1 cellular context compared by ENCODE assay signal in the genomic region with DNA sequence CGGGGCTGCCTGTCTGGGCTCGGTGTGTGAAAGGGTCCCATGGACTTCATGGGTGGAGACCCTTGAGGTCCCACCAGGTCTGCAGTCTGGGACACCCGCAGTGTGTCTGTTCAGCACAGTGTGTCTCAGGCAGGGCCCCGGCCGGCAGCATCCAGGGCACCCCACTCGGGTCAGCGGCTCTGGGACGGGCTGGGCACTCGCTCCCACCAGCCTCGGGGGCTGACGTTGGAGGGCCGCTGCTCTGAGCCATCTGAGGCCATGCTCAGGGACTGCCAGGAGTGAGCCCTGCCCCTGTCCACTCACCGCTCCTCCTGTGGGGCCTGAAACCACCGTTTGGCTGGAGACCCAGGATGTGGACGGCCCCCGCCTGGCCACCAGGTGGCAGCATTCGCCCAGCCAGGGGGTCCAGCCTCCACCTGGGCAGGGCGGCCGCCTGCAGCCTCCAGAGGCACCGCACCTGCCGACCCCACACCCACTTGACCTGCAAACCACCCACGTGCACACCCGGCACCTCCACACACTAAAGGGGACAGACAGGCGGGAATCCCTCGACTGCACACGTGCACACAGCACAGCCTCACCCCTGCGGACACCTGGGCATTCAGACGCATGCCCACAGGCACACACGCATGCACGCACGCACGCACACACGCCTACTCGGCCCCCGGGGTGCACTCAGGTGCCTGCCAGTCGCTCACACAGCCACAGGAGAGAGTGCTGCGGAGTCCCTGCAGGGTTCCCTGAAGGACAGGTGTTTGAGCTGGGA.
TF ChIP-seq lines count a peak whose summit lies in the region.

No MANE protein-coding gene starts in this region.

TF ChIP-seq in HepG2, 621 proteins besides CTCF, POLR2A, EP300 and RAD21 (continued from another document and continues in another):
- TF ChIP-seq, protein P1, sequence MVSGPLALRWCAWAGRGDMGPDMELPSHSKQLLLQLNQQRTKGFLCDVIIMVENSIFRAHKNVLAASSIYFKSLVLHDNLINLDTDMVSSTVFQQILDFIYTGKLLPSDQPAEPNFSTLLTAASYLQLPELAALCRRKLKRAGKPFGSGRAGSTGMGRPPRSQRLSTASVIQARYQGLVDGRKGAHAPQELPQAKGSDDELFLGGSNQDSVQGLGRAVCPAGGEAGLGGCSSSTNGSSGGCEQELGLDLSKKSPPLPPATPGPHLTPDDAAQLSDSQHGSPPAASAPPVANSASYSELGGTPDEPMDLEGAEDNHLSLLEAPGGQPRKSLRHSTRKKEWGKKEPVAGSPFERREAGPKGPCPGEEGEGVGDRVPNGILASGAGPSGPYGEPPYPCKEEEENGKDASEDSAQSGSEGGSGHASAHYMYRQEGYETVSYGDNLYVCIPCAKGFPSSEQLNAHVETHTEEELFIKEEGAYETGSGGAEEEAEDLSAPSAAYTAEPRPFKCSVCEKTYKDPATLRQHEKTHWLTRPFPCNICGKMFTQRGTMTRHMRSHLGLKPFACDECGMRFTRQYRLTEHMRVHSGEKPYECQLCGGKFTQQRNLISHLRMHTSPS (CRISPR knock-in tag; IDR thresholded peaks at IDR 0.05; ENCODE audit: low read depth), result peak; percentile 57; the same call in 1 of the 2 replicates
- TF ChIP-seq ZFP1 (CRISPR knock-in tag; IDR thresholded peaks at IDR 0.05) (no peak), ZNF788 (CRISPR knock-in tag; IDR thresholded peaks at IDR 0.05; ENCODE audit: borderline replicate concordance) (peak; percentile 52; the same call in 1 of the 2 replicates), NFATC3 (CRISPR knock-in tag; IDR thresholded peaks at IDR 0.05) (no peak), TCF12 (IDR thresholded peaks at IDR 0.05) (no peak), TCF12 (CRISPR knock-in tag; IDR thresholded peaks at IDR 0.05) (no peak), RXRA (CRISPR knock-in tag; IDR thresholded peaks at IDR 0.05) (peak; percentile 44; the same call in 1 of the 2 replicates), ELF3 (CRISPR knock-in tag; IDR thresholded peaks at IDR 0.05) (peak; percentile 44), MYNN (CRISPR knock-in tag; IDR thresholded peaks at IDR 0.05; ENCODE audit: low read depth) (no peak), FOXA3 (CRISPR knock-in tag; IDR thresholded peaks at IDR 0.05) (peak; percentile 36; the same call in 1 of the 2 replicates), CC2D1A (CRISPR knock-in tag; IDR thresholded peaks at IDR 0.05) (no peak), ZBTB42 (CRISPR knock-in tag; IDR thresholded peaks at IDR 0.05) (no peak), POLR2AphosphoS5 (IDR thresholded peaks at IDR 0.05; ENCODE audit: low read depth, low read length) (no peak), ZZZ3 (CRISPR knock-in tag; IDR thresholded peaks at IDR 0.05; ENCODE audit: borderline replicate concordance) (no peak), KAT8 (CRISPR knock-in tag; IDR thresholded peaks at IDR 0.05) (peak; percentile 61), ZNF546 (CRISPR knock-in tag; conservative IDR thresholded peaks at IDR 0.05) (peak; percentile 68; the same call in 1 of the 2 replicates), ZNF446 (CRISPR knock-in tag; IDR thresholded peaks at IDR 0.05) (no peak; the same call in 1 of the 2 replicates), ZFP41 (CRISPR knock-in tag; IDR thresholded peaks at IDR 0.05; ENCODE audit: borderline replicate concordance) (no peak), JDP2 (CRISPR knock-in tag; IDR thresholded peaks at IDR 0.05; ENCODE audit: borderline replicate concordance) (no peak), PPARG (CRISPR knock-in tag; conservative IDR thresholded peaks at IDR 0.05) (no peak), ZNF557 (CRISPR knock-in tag; IDR thresholded peaks at IDR 0.05) (0 out of 2 replicates have a peak, but pooled peaks have one; percentile 60), CHCHD3 (CRISPR knock-in tag; IDR thresholded peaks at IDR 0.05) (no peak), EHMT2 (IDR thresholded peaks at IDR 0.05; ENCODE audit: borderline replicate concordance, low read depth, low read length) (no peak), BHLHE40 (IDR thresholded peaks at IDR 0.05; ENCODE audit: low read length) (peak; percentile 71)
- TF ChIP-seq, protein P2, sequence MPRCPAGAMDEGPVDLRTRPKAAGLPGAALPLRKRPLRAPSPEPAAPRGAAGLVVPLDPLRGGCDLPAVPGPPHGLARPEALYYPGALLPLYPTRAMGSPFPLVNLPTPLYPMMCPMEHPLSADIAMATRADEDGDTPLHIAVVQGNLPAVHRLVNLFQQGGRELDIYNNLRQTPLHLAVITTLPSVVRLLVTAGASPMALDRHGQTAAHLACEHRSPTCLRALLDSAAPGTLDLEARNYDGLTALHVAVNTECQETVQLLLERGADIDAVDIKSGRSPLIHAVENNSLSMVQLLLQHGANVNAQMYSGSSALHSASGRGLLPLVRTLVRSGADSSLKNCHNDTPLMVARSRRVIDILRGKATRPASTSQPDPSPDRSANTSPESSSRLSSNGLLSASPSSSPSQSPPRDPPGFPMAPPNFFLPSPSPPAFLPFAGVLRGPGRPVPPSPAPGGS (CRISPR knock-in tag; IDR thresholded peaks at IDR 0.05), result no peak; the same call in 1 of the 2 replicates
- TF ChIP-seq, protein P3, sequence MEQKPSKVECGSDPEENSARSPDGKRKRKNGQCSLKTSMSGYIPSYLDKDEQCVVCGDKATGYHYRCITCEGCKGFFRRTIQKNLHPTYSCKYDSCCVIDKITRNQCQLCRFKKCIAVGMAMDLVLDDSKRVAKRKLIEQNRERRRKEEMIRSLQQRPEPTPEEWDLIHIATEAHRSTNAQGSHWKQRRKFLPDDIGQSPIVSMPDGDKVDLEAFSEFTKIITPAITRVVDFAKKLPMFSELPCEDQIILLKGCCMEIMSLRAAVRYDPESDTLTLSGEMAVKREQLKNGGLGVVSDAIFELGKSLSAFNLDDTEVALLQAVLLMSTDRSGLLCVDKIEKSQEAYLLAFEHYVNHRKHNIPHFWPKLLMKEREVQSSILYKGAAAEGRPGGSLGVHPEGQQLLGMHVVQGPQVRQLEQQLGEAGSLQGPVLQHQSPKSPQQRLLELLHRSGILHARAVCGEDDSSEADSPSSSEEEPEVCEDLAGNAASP (CRISPR knock-in tag; IDR thresholded peaks at IDR 0.05; ENCODE audit: borderline replicate concordance), result peak; percentile 69
- TF ChIP-seq, protein P4, sequence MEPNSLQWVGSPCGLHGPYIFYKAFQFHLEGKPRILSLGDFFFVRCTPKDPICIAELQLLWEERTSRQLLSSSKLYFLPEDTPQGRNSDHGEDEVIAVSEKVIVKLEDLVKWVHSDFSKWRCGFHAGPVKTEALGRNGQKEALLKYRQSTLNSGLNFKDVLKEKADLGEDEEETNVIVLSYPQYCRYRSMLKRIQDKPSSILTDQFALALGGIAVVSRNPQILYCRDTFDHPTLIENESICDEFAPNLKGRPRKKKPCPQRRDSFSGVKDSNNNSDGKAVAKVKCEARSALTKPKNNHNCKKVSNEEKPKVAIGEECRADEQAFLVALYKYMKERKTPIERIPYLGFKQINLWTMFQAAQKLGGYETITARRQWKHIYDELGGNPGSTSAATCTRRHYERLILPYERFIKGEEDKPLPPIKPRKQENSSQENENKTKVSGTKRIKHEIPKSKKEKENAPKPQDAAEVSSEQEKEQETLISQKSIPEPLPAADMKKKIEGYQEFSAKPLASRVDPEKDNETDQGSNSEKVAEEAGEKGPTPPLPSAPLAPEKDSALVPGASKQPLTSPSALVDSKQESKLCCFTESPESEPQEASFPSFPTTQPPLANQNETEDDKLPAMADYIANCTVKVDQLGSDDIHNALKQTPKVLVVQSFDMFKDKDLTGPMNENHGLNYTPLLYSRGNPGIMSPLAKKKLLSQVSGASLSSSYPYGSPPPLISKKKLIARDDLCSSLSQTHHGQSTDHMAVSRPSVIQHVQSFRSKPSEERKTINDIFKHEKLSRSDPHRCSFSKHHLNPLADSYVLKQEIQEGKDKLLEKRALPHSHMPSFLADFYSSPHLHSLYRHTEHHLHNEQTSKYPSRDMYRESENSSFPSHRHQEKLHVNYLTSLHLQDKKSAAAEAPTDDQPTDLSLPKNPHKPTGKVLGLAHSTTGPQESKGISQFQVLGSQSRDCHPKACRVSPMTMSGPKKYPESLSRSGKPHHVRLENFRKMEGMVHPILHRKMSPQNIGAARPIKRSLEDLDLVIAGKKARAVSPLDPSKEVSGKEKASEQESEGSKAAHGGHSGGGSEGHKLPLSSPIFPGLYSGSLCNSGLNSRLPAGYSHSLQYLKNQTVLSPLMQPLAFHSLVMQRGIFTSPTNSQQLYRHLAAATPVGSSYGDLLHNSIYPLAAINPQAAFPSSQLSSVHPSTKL (CRISPR knock-in tag; IDR thresholded peaks at IDR 0.05), result peak; percentile 29; the same call in 1 of the 2 replicates
- TF ChIP-seq, protein P5, sequence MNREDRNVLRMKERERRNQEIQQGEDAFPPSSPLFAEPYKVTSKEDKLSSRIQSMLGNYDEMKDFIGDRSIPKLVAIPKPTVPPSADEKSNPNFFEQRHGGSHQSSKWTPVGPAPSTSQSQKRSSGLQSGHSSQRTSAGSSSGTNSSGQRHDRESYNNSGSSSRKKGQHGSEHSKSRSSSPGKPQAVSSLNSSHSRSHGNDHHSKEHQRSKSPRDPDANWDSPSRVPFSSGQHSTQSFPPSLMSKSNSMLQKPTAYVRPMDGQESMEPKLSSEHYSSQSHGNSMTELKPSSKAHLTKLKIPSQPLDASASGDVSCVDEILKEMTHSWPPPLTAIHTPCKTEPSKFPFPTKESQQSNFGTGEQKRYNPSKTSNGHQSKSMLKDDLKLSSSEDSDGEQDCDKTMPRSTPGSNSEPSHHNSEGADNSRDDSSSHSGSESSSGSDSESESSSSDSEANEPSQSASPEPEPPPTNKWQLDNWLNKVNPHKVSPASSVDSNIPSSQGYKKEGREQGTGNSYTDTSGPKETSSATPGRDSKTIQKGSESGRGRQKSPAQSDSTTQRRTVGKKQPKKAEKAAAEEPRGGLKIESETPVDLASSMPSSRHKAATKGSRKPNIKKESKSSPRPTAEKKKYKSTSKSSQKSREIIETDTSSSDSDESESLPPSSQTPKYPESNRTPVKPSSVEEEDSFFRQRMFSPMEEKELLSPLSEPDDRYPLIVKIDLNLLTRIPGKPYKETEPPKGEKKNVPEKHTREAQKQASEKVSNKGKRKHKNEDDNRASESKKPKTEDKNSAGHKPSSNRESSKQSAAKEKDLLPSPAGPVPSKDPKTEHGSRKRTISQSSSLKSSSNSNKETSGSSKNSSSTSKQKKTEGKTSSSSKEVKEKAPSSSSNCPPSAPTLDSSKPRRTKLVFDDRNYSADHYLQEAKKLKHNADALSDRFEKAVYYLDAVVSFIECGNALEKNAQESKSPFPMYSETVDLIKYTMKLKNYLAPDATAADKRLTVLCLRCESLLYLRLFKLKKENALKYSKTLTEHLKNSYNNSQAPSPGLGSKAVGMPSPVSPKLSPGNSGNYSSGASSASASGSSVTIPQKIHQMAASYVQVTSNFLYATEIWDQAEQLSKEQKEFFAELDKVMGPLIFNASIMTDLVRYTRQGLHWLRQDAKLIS (CRISPR knock-in tag; IDR thresholded peaks at IDR 0.05), result no peak
- TF ChIP-seq, protein P6, sequence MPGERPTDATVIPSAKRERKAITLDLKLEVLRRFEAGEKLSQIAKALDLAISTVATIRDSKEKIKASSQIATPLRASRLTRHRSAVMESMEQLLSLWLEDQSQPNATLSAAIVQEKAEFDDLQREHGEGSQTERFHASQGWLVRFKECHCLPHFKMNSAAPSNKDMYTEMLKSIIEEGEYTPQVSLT (CRISPR knock-in tag; IDR thresholded peaks at IDR 0.05; ENCODE audit: borderline replicate concordance, low read depth), result no peak
- TF ChIP-seq, protein P7, sequence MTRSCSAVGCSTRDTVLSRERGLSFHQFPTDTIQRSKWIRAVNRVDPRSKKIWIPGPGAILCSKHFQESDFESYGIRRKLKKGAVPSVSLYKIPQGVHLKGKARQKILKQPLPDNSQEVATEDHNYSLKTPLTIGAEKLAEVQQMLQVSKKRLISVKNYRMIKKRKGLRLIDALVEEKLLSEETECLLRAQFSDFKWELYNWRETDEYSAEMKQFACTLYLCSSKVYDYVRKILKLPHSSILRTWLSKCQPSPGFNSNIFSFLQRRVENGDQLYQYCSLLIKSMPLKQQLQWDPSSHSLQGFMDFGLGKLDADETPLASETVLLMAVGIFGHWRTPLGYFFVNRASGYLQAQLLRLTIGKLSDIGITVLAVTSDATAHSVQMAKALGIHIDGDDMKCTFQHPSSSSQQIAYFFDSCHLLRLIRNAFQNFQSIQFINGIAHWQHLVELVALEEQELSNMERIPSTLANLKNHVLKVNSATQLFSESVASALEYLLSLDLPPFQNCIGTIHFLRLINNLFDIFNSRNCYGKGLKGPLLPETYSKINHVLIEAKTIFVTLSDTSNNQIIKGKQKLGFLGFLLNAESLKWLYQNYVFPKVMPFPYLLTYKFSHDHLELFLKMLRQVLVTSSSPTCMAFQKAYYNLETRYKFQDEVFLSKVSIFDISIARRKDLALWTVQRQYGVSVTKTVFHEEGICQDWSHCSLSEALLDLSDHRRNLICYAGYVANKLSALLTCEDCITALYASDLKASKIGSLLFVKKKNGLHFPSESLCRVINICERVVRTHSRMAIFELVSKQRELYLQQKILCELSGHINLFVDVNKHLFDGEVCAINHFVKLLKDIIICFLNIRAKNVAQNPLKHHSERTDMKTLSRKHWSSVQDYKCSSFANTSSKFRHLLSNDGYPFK (CRISPR knock-in tag; IDR thresholded peaks at IDR 0.05; ENCODE audit: borderline replicate concordance), result peak; percentile 61; the same call in 1 of the 2 replicates
- TF ChIP-seq, protein P8, sequence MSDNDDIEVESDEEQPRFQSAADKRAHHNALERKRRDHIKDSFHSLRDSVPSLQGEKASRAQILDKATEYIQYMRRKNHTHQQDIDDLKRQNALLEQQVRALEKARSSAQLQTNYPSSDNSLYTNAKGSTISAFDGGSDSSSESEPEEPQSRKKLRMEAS (IDR thresholded peaks at IDR 0.05), result peak; percentile 80
- TF ChIP-seq, protein P9, sequence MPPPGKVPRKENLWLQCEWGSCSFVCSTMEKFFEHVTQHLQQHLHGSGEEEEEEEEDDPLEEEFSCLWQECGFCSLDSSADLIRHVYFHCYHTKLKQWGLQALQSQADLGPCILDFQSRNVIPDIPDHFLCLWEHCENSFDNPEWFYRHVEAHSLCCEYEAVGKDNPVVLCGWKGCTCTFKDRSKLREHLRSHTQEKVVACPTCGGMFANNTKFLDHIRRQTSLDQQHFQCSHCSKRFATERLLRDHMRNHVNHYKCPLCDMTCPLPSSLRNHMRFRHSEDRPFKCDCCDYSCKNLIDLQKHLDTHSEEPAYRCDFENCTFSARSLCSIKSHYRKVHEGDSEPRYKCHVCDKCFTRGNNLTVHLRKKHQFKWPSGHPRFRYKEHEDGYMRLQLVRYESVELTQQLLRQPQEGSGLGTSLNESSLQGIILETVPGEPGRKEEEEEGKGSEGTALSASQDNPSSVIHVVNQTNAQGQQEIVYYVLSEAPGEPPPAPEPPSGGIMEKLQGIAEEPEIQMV (CRISPR knock-in tag; IDR thresholded peaks at IDR 0.05; ENCODE audit: low read depth), result no peak
- TF ChIP-seq, protein P10, sequence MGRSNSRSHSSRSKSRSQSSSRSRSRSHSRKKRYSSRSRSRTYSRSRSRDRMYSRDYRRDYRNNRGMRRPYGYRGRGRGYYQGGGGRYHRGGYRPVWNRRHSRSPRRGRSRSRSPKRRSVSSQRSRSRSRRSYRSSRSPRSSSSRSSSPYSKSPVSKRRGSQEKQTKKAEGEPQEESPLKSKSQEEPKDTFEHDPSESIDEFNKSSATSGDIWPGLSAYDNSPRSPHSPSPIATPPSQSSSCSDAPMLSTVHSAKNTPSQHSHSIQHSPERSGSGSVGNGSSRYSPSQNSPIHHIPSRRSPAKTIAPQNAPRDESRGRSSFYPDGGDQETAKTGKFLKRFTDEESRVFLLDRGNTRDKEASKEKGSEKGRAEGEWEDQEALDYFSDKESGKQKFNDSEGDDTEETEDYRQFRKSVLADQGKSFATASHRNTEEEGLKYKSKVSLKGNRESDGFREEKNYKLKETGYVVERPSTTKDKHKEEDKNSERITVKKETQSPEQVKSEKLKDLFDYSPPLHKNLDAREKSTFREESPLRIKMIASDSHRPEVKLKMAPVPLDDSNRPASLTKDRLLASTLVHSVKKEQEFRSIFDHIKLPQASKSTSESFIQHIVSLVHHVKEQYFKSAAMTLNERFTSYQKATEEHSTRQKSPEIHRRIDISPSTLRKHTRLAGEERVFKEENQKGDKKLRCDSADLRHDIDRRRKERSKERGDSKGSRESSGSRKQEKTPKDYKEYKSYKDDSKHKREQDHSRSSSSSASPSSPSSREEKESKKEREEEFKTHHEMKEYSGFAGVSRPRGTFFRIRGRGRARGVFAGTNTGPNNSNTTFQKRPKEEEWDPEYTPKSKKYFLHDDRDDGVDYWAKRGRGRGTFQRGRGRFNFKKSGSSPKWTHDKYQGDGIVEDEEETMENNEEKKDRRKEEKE (IDR thresholded peaks at IDR 0.05), result no peak
